9 cellular contexts compared by ENCODE assay signal in genomic region chrX:136166221-136166855, GRCh38. TPM values are rescaled to one million over a fixed set of nuclear protein-coding genes. Genes with fewer than 3 reads are reported as not detected.
A peak's percentile ranks its signal among the peaks of the same experiment; 100 is the strongest.
DNase-seq lines count a peak whose midpoint lies in the region; ATAC-seq and TF ChIP-seq lines count a peak whose summit lies in the region.
"Had no signal": no experiment of that assay in that cellular context is flagged by ENCODE, and none has a peak within 500 bp of the region (broad histone marks: within the 10 kb centered on the region; RNA-seq: fewer than 3 reads in every experiment).

No MANE protein-coding gene starts in this region.

- H3K27ac ChIP-seq in psoas muscle = no peak overlapping the region
- H3K27ac ChIP-seq in CD4-positive, alpha-beta memory T cell (ENCODE audit: low read depth, low read length) = no peak overlapping the region

- ATAC-seq in psoas muscle (peak in 3 of 4 donors; percentile 38 to 43 (median 43)), HG03565 (IDR thresholded peaks at IDR 0.05; ENCODE audit: unreplicated experiment) (no peak), HG03432 (IDR thresholded peaks at IDR 0.05; ENCODE audit: unreplicated experiment) (no peak)

- H3K27ac Mint-ChIP-seq in CD4-positive, alpha-beta memory T cell = peak overlapping the region in 2 of 7 donors; percentile 10 to 36

- no peaks in the 10 kb centered on the region for H3K27me3 Mint-ChIP-seq in CD4-positive, alpha-beta memory T cell

- no peak overlapping the region for H3K4me3 Mint-ChIP-seq in CD4-positive, alpha-beta memory T cell

- no peaks in the 10 kb centered on the region for H3K36me3 ChIP-seq in psoas muscle (ENCODE audit: insufficient read depth in 1 of 2, low read depth in 1 of 2)
- no peaks in the 10 kb centered on the region for H3K36me3 ChIP-seq in CD4-positive, alpha-beta memory T cell (ENCODE audit: insufficient read depth, low read length)

- TF ChIP-seq CTCF in GM12872 (IDR thresholded peaks at IDR 0.05; ENCODE audit: insufficient read depth, low read depth, low read length) (0 out of 3 replicates have a peak, but pooled peaks have one; percentile 14), foreskin fibroblast (IDR thresholded peaks at IDR 0.05; ENCODE audit: low read depth, low read length) (peak; percentile 34), psoas muscle (IDR thresholded peaks at IDR 0.05) (peak; percentile 45)

- H3K9me3 Mint-ChIP-seq in CD4-positive, alpha-beta memory T cell = no peaks in the 10 kb centered on the region

- H3K36me3 Mint-ChIP-seq in CD4-positive, alpha-beta memory T cell = no peaks in the 10 kb centered on the region

- H3K4me1 ChIP-seq in psoas muscle = peaks cover 12% of the 10 kb centered on the region
- no peaks in the 10 kb centered on the region for H3K4me1 ChIP-seq in CD4-positive, alpha-beta memory T cell (ENCODE audit: insufficient read depth, low read length)

- DNase-seq in RPMI7951 (ENCODE audit: low read depth) (peak; percentile 33), foreskin fibroblast (peak; percentile 43 to 76), psoas muscle (no peak), ureter (ENCODE audit: low spot score) (no peak)
- no peak for DNase-seq in CD4-positive, alpha-beta memory T cell
- DNase-seq: glutamatergic neuron had no signal

- peaks cover 0 to 8% (median 0%) of the 10 kb centered on the region in 3 donors for H3K27me3 ChIP-seq in psoas muscle (ENCODE audit: insufficient read depth in 3 of 3, low read length in 2 of 3)
- H3K27me3 ChIP-seq in CD4-positive, alpha-beta memory T cell (ENCODE audit: insufficient read depth, low read length) = no peaks in the 10 kb centered on the region

- POLR2A ChIA-PET in CD4-positive, alpha-beta memory T cell (lab: Charles Lee; ENCODE audit: partially characterized antibody) = no interaction called here

- no peaks in the 10 kb centered on the region for H3K9me3 ChIP-seq in psoas muscle
- no peaks in the 10 kb centered on the region for H3K9me3 ChIP-seq in CD4-positive, alpha-beta memory T cell (ENCODE audit: control insufficient read depth in 1 of 2, low read length in 2 of 2)

- peaks cover 0 to 17% (median 5%) of the 10 kb centered on the region in 4 donors for H3K4me1 Mint-ChIP-seq in CD4-positive, alpha-beta memory T cell

- CTCF ChIA-PET in CD4-positive, alpha-beta memory T cell (lab: Charles Lee; ENCODE audit: partially characterized antibody) = interaction anchor here (1.0 to 1.7 kb wide), 3 partner anchors 30 to 102 kb away, joined by 3 to 9 read pairs (median 3); no protein-coding TSS in a partner anchor

- H3K4me3 ChIP-seq in foreskin fibroblast (ENCODE audit: low read depth in 1 of 2, low read length in 2 of 2) (no peak overlapping the region), psoas muscle (no peak overlapping the region)
- no peak overlapping the region for H3K4me3 ChIP-seq in CD4-positive, alpha-beta memory T cell (ENCODE audit: low read length in 2 of 2)

- intact Hi-C loops in psoas muscle (cut with DNase I) = loop anchor here (2.0 to 10.0 kb wide), 4 partner anchors 102 to 411 kb away; partner anchors contain the start of gene HTATSF1 (in 1 of the 2)
- intact Hi-C loops in CD4-positive, alpha-beta memory T cell (cut with micrococcal nuclease) = loop anchor here (5.0 kb wide), 1 partner anchor 36 kb away; no protein-coding TSS in a partner anchor

- 56 to 62% (median 60%) methylated on average over 8 of the region's 8 CpGs for WGBS in psoas muscle, 3 donors

RNA-seq across cellular contexts. Expression of gene FHL1, which starts 19.0 kb away (rescaled TPM):
- total RNA-seq in RPMI7951 (2014; rRNA removed; shearing (Covaris generic)) = 55.9 and 69.2 TPM in 2 replicates
- total RNA-seq in psoas muscle (1,000 to 10,000 TPM; 6,074 to 8,382 (median 6,962) TPM), ureter (248 TPM)
- polyA plus RNA-seq in psoas muscle = 1,000 to 10,000 TPM in 2 of 3 donors, 100 to 1,000 TPM in 1; 325 to 4,774 (median 2,961) TPM
- 10 to 100 TPM; 32.3 to 32.8 TPM for total RNA-seq in CD4-positive, alpha-beta memory T cell
- polyA plus RNA-seq in CD4-positive, alpha-beta memory T cell = 10 to 100 TPM; 55.5 to 58.3 TPM

Comparison
In these comparisons a context has a peak if more than half of its experiments do, and no peak if none do; other contexts are left out.
1. DNase-seq: peak in RPMI7951 (single experiment) and foreskin fibroblast (2 of 2); none in psoas muscle (0 of 2), ureter (single experiment) and CD4-positive, alpha-beta memory T cell (0 of 5).
2. ATAC-seq: peak in psoas muscle (3 of 4); none in HG03565 (single experiment) and HG03432 (single experiment).
3. RNA of gene FHL1, which starts 19.0 kb away (total RNA-seq): 6,074 to 8,382 TPM in psoas muscle; 248 TPM in ureter (single experiment), 55.9 to 69.2 TPM in RPMI7951 and 32.3 to 32.8 TPM in CD4-positive, alpha-beta memory T cell; every median in the first group is over 10 times any median in the second.
4. Peak in every context shown above with its lines, with median percentiles within 50 percentile points of each other: CTCF ChIP-seq.